Comparison of ENCODE assay signal across 32 cellular contexts in genomic region chr16:23229714-23230113, GRCh38. TPM values are rescaled to one million over a fixed set of nuclear protein-coding genes. Genes with fewer than 3 reads are reported as not detected.
"Had no signal": no experiment of that assay in that cellular context is flagged by ENCODE, and none has a peak within 500 bp of the region (broad histone marks: within the 10 kb centered on the region; RNA-seq: fewer than 3 reads in every experiment).

No MANE protein-coding gene starts in this region.

- H3K9me3 Mint-ChIP-seq: activated naive CD4-positive, alpha-beta T cell treated with anti-CD3 and anti-CD28 coated beads, Interleukin-2, amount 50 U/mL, for 24 hours; activated T-cell treated with anti-CD3 and anti-CD28 coated beads, Interleukin-2, amount 50 U/mL, for 24 hours; activated T-helper 1 cell treated with anti-CD3 and anti-CD28 coated beads, Interleukin-12 subunit alpha, Interleukin-12 subunit beta, Interleukin-2, Interleukin-4 antibody, amounts not matched to agents 30 ng/mL and 10 ng/mL and 1 ng/mL, durations not matched to agents 14 hours and 24 hours and 36 hours; T-helper 1 cell treated with Interleukin-12 subunit alpha and Interleukin-12 subunit beta and Interleukin-4 antibody, amounts not matched to agents 30 μg/mL and 1 μg/mL, for 36 hours had no signal

- H3K36me3 Mint-ChIP-seq: activated CD8-positive, alpha-beta memory T cell treated with anti-CD3 and anti-CD28 coated beads, Interleukin-2, amount 10 ng/mL, durations not matched to agents 7 days and 5 days; activated naive CD4-positive, alpha-beta T cell treated with anti-CD3 and anti-CD28 coated beads, Interleukin-2, amount 50 U/mL, for 24 hours; WTC11 had no signal

- DNase-seq: activated CD4-positive, alpha-beta T cell treated with anti-CD3 and anti-CD28 coated beads for 48 hours; activated CD4-positive, alpha-beta T cell treated with anti-CD3 and anti-CD28 coated beads, Interleukin-2, amount 50 U/mL, for 4 hours; activated CD4-positive, CD25-positive, alpha-beta regulatory T cell treated with anti-CD3 and anti-CD28 coated beads, Interleukin-2, amount 50 U/mL, for 72 hours; activated CD8-positive, alpha-beta memory T cell treated with anti-CD3 and anti-CD28 coated beads, Interleukin-2, amount 10 ng/mL, durations not matched to agents 7 days and 5 days; activated effector memory CD4-positive, alpha-beta T cell treated with Interleukin-2 at 50 U/mL for 16 hours; activated naive CD4-positive, alpha-beta T cell; activated T-cell treated with anti-CD3 and anti-CD28 coated beads, Interleukin-2, amount 50 U/mL, for 24 hours; amniotic stem cell; body of pancreas; Karpas-422; NCI-H1092; NCI-H1417 treated with DMSO at 0.1 percent for 48 hours; NCI-H1694; NCI-H2029; NCI-H345; NCI-H510A; NCI-H526 treated with DMSO at 0.1 percent for 48 hours; NCI-H82; Peyer's patch; Right ventricle myocardium superior; SW 1271 had no signal

- H3K36me3 ChIP-seq: ascending aorta, cardiac muscle cell, Peyer's patch, SJSA1 had no signal

- ATAC-seq: activated CD8-positive, alpha-beta memory T cell treated with anti-CD3 and anti-CD28 coated beads, Interleukin-2, amount 10 ng/mL, durations not matched to agents 7 days and 5 days; body of pancreas; K562; SK-N-SH treated with all-trans-retinoic acid at 6 μM for 48 hours; WTC11 had no signal

- H3K4me3 Mint-ChIP-seq: activated CD8-positive, alpha-beta memory T cell treated with anti-CD3 and anti-CD28 coated beads, Interleukin-2, amount 10 ng/mL, durations not matched to agents 7 days and 5 days; activated naive CD4-positive, alpha-beta T cell treated with anti-CD3 and anti-CD28 coated beads, Interleukin-2, amount 50 U/mL, for 24 hours; activated T-cell treated with anti-CD3 and anti-CD28 coated beads, Interleukin-2, amount 50 U/mL, for 24 hours; activated T-helper 1 cell treated with anti-CD3 and anti-CD28 coated beads, Interleukin-12 subunit alpha, Interleukin-12 subunit beta, Interleukin-2, Interleukin-4 antibody, amounts not matched to agents 30 ng/mL and 10 ng/mL and 1 ng/mL, durations not matched to agents 14 hours and 24 hours and 36 hours; T-helper 1 cell treated with Interleukin-12 subunit alpha and Interleukin-12 subunit beta and Interleukin-4 antibody, amounts not matched to agents 30 μg/mL and 1 μg/mL, for 36 hours; WTC11 had no signal

- H3K4me1 Mint-ChIP-seq: activated CD8-positive, alpha-beta memory T cell treated with anti-CD3 and anti-CD28 coated beads, Interleukin-2, amount 10 ng/mL, durations not matched to agents 7 days and 5 days; activated naive CD4-positive, alpha-beta T cell treated with anti-CD3 and anti-CD28 coated beads, Interleukin-2, amount 50 U/mL, for 24 hours; WTC11 had no signal

- H3K27me3 Mint-ChIP-seq: activated naive CD4-positive, alpha-beta T cell treated with anti-CD3 and anti-CD28 coated beads, Interleukin-2, amount 50 U/mL, for 24 hours had no signal

- H3K27ac ChIP-seq: ascending aorta, body of pancreas, cardiac muscle cell, Peyer's patch, RWPE1, SJSA1 had no signal

- H3K27me3 ChIP-seq: ascending aorta, body of pancreas, cardiac muscle cell, Peyer's patch, SJSA1 had no signal

- H3K4me1 ChIP-seq: ascending aorta, body of pancreas, Peyer's patch, SJSA1 had no signal

- H3K4me3 ChIP-seq: ascending aorta, body of pancreas, cardiac muscle cell, K562, Peyer's patch, SJSA1 had no signal

- H3K9me3 ChIP-seq: ascending aorta, body of pancreas, Peyer's patch, SJSA1 had no signal

- H3K27ac Mint-ChIP-seq: activated CD8-positive, alpha-beta memory T cell treated with anti-CD3 and anti-CD28 coated beads, Interleukin-2, amount 10 ng/mL, durations not matched to agents 7 days and 5 days; activated naive CD4-positive, alpha-beta T cell treated with anti-CD3 and anti-CD28 coated beads, Interleukin-2, amount 50 U/mL, for 24 hours; activated T-cell treated with anti-CD3 and anti-CD28 coated beads, Interleukin-2, amount 50 U/mL, for 24 hours; activated T-helper 1 cell treated with anti-CD3 and anti-CD28 coated beads, Interleukin-12 subunit alpha, Interleukin-12 subunit beta, Interleukin-2, Interleukin-4 antibody, amounts not matched to agents 30 ng/mL and 10 ng/mL and 1 ng/mL, durations not matched to agents 14 hours and 24 hours and 36 hours; T-helper 1 cell treated with Interleukin-12 subunit alpha and Interleukin-12 subunit beta and Interleukin-4 antibody, amounts not matched to agents 30 μg/mL and 1 μg/mL, for 36 hours; WTC11 had no signal

RNA-seq across cellular contexts. Expression of gene SCNN1G, which starts 47.2 kb away (rescaled TPM):
- total RNA-seq: activated CD8-positive, alpha-beta memory T cell treated with anti-CD3 and anti-CD28 coated beads, Interleukin-2, amount 10 ng/mL, durations not matched to agents 7 days and 5 days; activated T-helper 1 cell treated with anti-CD3 and anti-CD28 coated beads, Interleukin-12 subunit alpha, Interleukin-12 subunit beta, Interleukin-2, Interleukin-4 antibody, amounts not matched to agents 30 ng/mL and 10 ng/mL and 1 ng/mL, durations not matched to agents 14 hours and 24 hours and 36 hours; ascending aorta; cardiac muscle cell; K562; OCI-LY7; SJSA1 had no signal
